20 cellular contexts compared by ENCODE assay signal in the genomic region with DNA sequence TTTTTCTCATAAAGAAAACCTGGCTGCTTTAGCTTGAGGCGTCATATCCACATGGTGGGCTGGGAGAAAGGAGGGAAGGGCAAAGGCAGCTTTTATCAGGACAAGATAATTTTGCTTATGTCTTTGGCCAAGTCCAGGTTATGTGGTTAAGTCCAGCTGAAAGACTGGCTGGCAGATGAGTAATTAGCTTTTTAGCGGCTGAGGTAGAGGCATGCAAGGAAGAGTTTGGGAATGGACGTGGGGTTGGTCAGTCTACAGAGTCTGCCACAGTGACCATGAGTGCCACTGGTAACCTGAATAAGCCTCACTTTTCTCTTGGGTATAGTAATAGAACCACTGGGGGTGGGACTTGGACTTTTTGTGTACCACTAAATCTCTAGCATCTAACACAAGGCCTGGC.
"Had no signal": no experiment of that assay in that cellular context is flagged by ENCODE, and none has a peak within 500 bp of the region (broad histone marks: within the 10 kb centered on the region; RNA-seq: fewer than 3 reads in every experiment).

No MANE protein-coding gene starts in this region.

- DNase-seq: activated CD4-positive, alpha-beta T cell treated with anti-CD3 and anti-CD28 coated beads for 36 hours; activated CD4-positive, alpha-beta T cell treated with anti-CD3 and anti-CD28 coated beads, Interleukin-2, amount 50 U/mL, for 48 hours; activated CD8-positive, alpha-beta memory T cell treated with anti-CD3 and anti-CD28 coated beads, Interleukin-2, amount 10 ng/mL, durations not matched to agents 7 days and 5 days; activated naive CD4-positive, alpha-beta T cell treated with anti-CD3 and anti-CD28 coated beads for 36 hours; adrenal gland; gastrocnemius medialis; head of caudate nucleus; left lung; mammary epithelial cell; stimulated activated CD4-positive, alpha-beta T cell treated with anti-CD3 and anti-CD28 coated beads, Interleukin-12 subunit alpha, Interleukin-12 subunit beta, amount 100 ng/mL, for 4 hours; stimulated activated CD4-positive, alpha-beta T cell treated with anti-CD3 and anti-CD28 coated beads, Interleukin-1b, Interleukin-23, amount 100 ng/mL, for 48 hours; stimulated activated CD8-positive, alpha-beta memory T cell treated with anti-CD3 and anti-CD28 coated beads, Interleukin-4, amount 100 ng/mL, for 48 hours; stimulated activated naive CD4-positive, alpha-beta T cell treated with Interleukin-2 at 50 U/mL for 16 hours; T-cell; tibial artery had no signal

- H3K4me3 ChIP-seq: adrenal gland, gastrocnemius medialis, left lung, tibial artery had no signal

- H3K27me3 Mint-ChIP-seq: activated CD4-positive, alpha-beta T cell treated with anti-CD3 and anti-CD28 coated beads for 36 hours; activated CD8-positive, alpha-beta memory T cell treated with anti-CD3 and anti-CD28 coated beads, Interleukin-2, amount 10 ng/mL, durations not matched to agents 7 days and 5 days; progenitor cell of endocrine pancreas; T-cell had no signal

- H3K27ac Mint-ChIP-seq: activated CD4-positive, alpha-beta T cell treated with anti-CD3 and anti-CD28 coated beads for 36 hours; activated CD8-positive, alpha-beta memory T cell treated with anti-CD3 and anti-CD28 coated beads, Interleukin-2, amount 10 ng/mL, durations not matched to agents 7 days and 5 days; activated naive CD4-positive, alpha-beta T cell treated with anti-CD3 and anti-CD28 coated beads for 36 hours; progenitor cell of endocrine pancreas; WTC11 had no signal

- H3K36me3 Mint-ChIP-seq: T-cell, WTC11 had no signal

- H3K9me3 Mint-ChIP-seq: activated naive CD4-positive, alpha-beta T cell treated with anti-CD3 and anti-CD28 coated beads for 36 hours; T-cell; WTC11 had no signal

- H3K9me3 ChIP-seq: adrenal gland, gastrocnemius medialis, left lung, tibial artery had no signal

- H3K36me3 ChIP-seq: adrenal gland, gastrocnemius medialis, left lung, tibial artery had no signal

- FAIRE-seq: keratinocyte, urothelium cell line had no signal

- H3K27ac ChIP-seq: adrenal gland, gastrocnemius medialis, left lung, tibial artery had no signal

- H3K4me3 Mint-ChIP-seq: activated CD4-positive, alpha-beta T cell treated with anti-CD3 and anti-CD28 coated beads for 36 hours; activated CD8-positive, alpha-beta memory T cell treated with anti-CD3 and anti-CD28 coated beads, Interleukin-2, amount 10 ng/mL, durations not matched to agents 7 days and 5 days; activated naive CD4-positive, alpha-beta T cell treated with anti-CD3 and anti-CD28 coated beads for 36 hours; neural crest cell; T-cell; WTC11 had no signal

- ATAC-seq: activated CD4-positive, alpha-beta T cell treated with anti-CD3 and anti-CD28 coated beads for 36 hours; activated CD8-positive, alpha-beta memory T cell treated with anti-CD3 and anti-CD28 coated beads, Interleukin-2, amount 10 ng/mL, durations not matched to agents 7 days and 5 days; gastrocnemius medialis; left lung; T-cell; WTC11 had no signal

- H3K27me3 ChIP-seq: adrenal gland, gastrocnemius medialis, left lung, tibial artery had no signal
